ENCODE assay signal across 1 cellular context in the genomic region with DNA sequence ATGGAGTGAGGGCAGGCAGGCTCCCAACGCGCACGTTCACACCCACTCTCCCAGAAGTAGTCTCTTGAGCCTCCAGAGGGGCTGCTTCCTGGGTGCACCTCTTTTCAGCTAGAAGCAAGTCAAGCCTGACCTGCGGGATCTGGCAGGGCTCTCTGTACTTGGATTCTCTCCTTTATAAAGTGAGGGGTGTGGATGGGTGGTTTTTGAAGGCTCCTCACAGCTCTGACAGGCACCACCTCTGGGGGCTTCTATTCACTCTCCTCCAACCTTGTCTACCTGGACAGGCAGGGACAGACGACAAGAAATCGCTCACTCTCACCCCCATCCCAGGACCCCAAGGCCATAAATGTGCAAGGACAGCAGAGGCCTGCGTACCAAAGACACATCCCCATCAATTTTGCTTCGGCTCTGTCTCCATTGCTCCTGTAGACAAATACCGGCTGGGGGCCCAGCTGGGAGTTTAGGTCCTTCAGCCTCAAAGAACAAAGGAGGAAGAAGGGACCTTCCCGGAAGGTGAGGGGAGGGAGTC.
TF ChIP-seq lines count a peak whose summit lies in the region.

No MANE protein-coding gene starts in this region.

TF ChIP-seq in WTC11, 78 proteins besides CTCF, POLR2A, EP300 and RAD21 (continued from another document):
- TF ChIP-seq PREB (CRISPR knock-in tag; IDR thresholded peaks at IDR 0.05; ENCODE audit: borderline replicate concordance) (no peak), RORB (CRISPR knock-in tag; IDR thresholded peaks at IDR 0.05) (no peak), ATF3 (CRISPR knock-in tag; conservative IDR thresholded peaks at IDR 0.05) (no peak), SMAD3 (CRISPR knock-in tag; IDR thresholded peaks at IDR 0.05; ENCODE audit: borderline replicate concordance) (no peak), JUN (CRISPR knock-in tag; IDR thresholded peaks at IDR 0.05) (no peak), MYBL2 (CRISPR knock-in tag; IDR thresholded peaks at IDR 0.05) (no peak), ZNF232 (CRISPR knock-in tag; IDR thresholded peaks at IDR 0.05) (no peak), TEAD1 (CRISPR knock-in tag; IDR thresholded peaks at IDR 0.05) (no peak), TP53 (CRISPR knock-in tag; IDR thresholded peaks at IDR 0.05) (no peak), ETV6 (CRISPR knock-in tag; IDR thresholded peaks at IDR 0.05) (no peak), E2F4 (CRISPR knock-in tag; IDR thresholded peaks at IDR 0.05; ENCODE audit: borderline replicate concordance, low read depth) (no peak)
